In genomic region chr2:40164736-40165502, GRCh38 we compare ENCODE assay signal across 23 cellular contexts.
DNase-seq lines count a peak whose midpoint lies in the region; ATAC-seq and TF ChIP-seq lines count a peak whose summit lies in the region.
"Had no signal": no experiment of that assay in that cellular context is flagged by ENCODE, and none has a peak within 500 bp of the region (broad histone marks: within the 10 kb centered on the region; RNA-seq: fewer than 3 reads in every experiment).

No MANE protein-coding gene starts in this region.

- intact Hi-C loops in left ventricle myocardium superior (cut with micrococcal nuclease) (no loop called here), sciatic nerve (cut with DNase I) (no loop called here)

- DNase-seq in MV-4-11 (lab: John Stamatoyannopoulos, UW) (peak; percentile 76), choroid plexus epithelial cell (ENCODE audit: low read depth) (peak; percentile 5), left ventricle myocardium superior (no peak), sciatic nerve (ENCODE audit: low spot score) (no peak), anterior cingulate cortex (lab: John Stamatoyannopoulos, UW) (no peak), type B pancreatic cell (ENCODE audit: extremely low spot score, unreplicated experiment) (no peak), NCI-H1930 (lab: John Stamatoyannopoulos, UW) (no peak)
- DNase-seq: activated CD4-positive, alpha-beta T cell treated with anti-CD3 and anti-CD28 coated beads for 48 hours; activated T-cell treated with anti-CD3 and anti-CD28 coated beads, Interleukin-2, amount 50 U/mL, for 72 hours; effector CD4-positive, alpha-beta T cell; EL; erythroblast; kidney glomerular epithelial cell; MG63; NCI-H2029; stimulated activated CD4-positive, alpha-beta T cell treated with anti-CD3 and anti-CD28 coated beads, Interleukin-2, amount 100 ng/mL, for 48 hours; stimulated activated naive B cell treated with anti-CD40 and anti-IgM and Interleukin-4, amounts not matched to agents 10 μg/mL and 1 μg/mL and 100 μg/mL, for 72 hours; T-helper 2 cell had no signal

- no peak overlapping the region for H3K27ac Mint-ChIP-seq in type B pancreatic cell
- H3K27ac Mint-ChIP-seq: activated naive CD4-positive, alpha-beta T cell treated with anti-CD3 and anti-CD28 coated beads, Interleukin-2, amount 50 U/mL, for 24 hours; activated T-cell treated with anti-CD3 and anti-CD28 coated beads, Interleukin-2, amount 50 U/mL, for 72 hours; progenitor cell of endocrine pancreas; stimulated activated naive B cell treated with anti-CD40 and anti-IgM and Interleukin-4, amounts not matched to agents 10 μg/mL and 1 μg/mL and 100 μg/mL, for 72 hours had no signal

- peaks cover 17% of the 10 kb centered on the region for H3K36me3 Mint-ChIP-seq in type B pancreatic cell
- H3K36me3 Mint-ChIP-seq: activated naive CD4-positive, alpha-beta T cell treated with anti-CD3 and anti-CD28 coated beads, Interleukin-2, amount 50 U/mL, for 24 hours; stimulated activated naive B cell treated with anti-CD40 and anti-IgM and Interleukin-4, amounts not matched to agents 10 μg/mL and 1 μg/mL and 100 μg/mL, for 72 hours had no signal

- H3K4me3 Mint-ChIP-seq in type B pancreatic cell = no peak overlapping the region
- H3K4me3 Mint-ChIP-seq: activated naive CD4-positive, alpha-beta T cell treated with anti-CD3 and anti-CD28 coated beads, Interleukin-2, amount 50 U/mL, for 24 hours; activated T-cell treated with anti-CD3 and anti-CD28 coated beads, Interleukin-2, amount 50 U/mL, for 72 hours; neural crest cell; stimulated activated naive B cell treated with anti-CD40 and anti-IgM and Interleukin-4, amounts not matched to agents 10 μg/mL and 1 μg/mL and 100 μg/mL, for 72 hours had no signal

- H3K4me3 ChIP-seq in choroid plexus epithelial cell (ENCODE audit: low read depth, low read length) = no peak overlapping the region
- H3K4me3 ChIP-seq: MG63, SK-N-MC had no signal

- no peaks in the 10 kb centered on the region for H3K9me3 Mint-ChIP-seq in type B pancreatic cell
- H3K9me3 Mint-ChIP-seq: activated T-cell treated with anti-CD3 and anti-CD28 coated beads, Interleukin-2, amount 50 U/mL, for 72 hours; stimulated activated naive B cell treated with anti-CD40 and anti-IgM and Interleukin-4, amounts not matched to agents 10 μg/mL and 1 μg/mL and 100 μg/mL, for 72 hours had no signal

- no peak for TF ChIP-seq CTCF in choroid plexus epithelial cell (conservative IDR thresholded peaks at IDR 0.05; ENCODE audit: low read depth, low read length)
- TF ChIP-seq CTCF in type B pancreatic cell (conservative IDR thresholded peaks at IDR 0.05) = no peak

- H3K27me3 Mint-ChIP-seq in type B pancreatic cell = no peaks in the 10 kb centered on the region
- H3K27me3 Mint-ChIP-seq: activated naive CD4-positive, alpha-beta T cell treated with anti-CD3 and anti-CD28 coated beads, Interleukin-2, amount 50 U/mL, for 24 hours; progenitor cell of endocrine pancreas; stimulated activated naive B cell treated with anti-CD40 and anti-IgM and Interleukin-4, amounts not matched to agents 10 μg/mL and 1 μg/mL and 100 μg/mL, for 72 hours had no signal

- ATAC-seq in left ventricle myocardium superior (peak; percentile 72), sciatic nerve (peak; percentile 80), GM21526 (IDR thresholded peaks at IDR 0.05; ENCODE audit: low FRiP score, unreplicated experiment) (no peak)
- ATAC-seq: activated T-cell treated with anti-CD3 and anti-CD28 coated beads, Interleukin-2, amount 50 U/mL, for 72 hours; stimulated activated naive B cell treated with anti-CD40 and anti-IgM and Interleukin-4, amounts not matched to agents 10 μg/mL and 1 μg/mL and 100 μg/mL, for 72 hours had no signal

- H3K4me1 Mint-ChIP-seq in type B pancreatic cell (ENCODE audit: unreplicated experiment) = peaks cover 23% of the 10 kb centered on the region
- H3K4me1 Mint-ChIP-seq: activated naive CD4-positive, alpha-beta T cell treated with anti-CD3 and anti-CD28 coated beads, Interleukin-2, amount 50 U/mL, for 24 hours; neural crest cell; stimulated activated naive B cell treated with anti-CD40 and anti-IgM and Interleukin-4, amounts not matched to agents 10 μg/mL and 1 μg/mL and 100 μg/mL, for 72 hours had no signal

Comparison
In these comparisons a context has a peak if more than half of its experiments do, and no peak if none do; other contexts are left out.
1. DNase-seq: peak in MV-4-11 (single experiment) and choroid plexus epithelial cell (single experiment); none in left ventricle myocardium superior (single experiment), sciatic nerve (single experiment), anterior cingulate cortex (0 of 58), type B pancreatic cell (single experiment) and NCI-H1930 (0 of 2).